12 cellular contexts compared by ENCODE assay signal in genomic region chr1:94721240-94721639, GRCh38.
DNase-seq lines count a peak whose midpoint lies in the region; ATAC-seq, FAIRE-seq and TF ChIP-seq lines count a peak whose summit lies in the region.
"Had no signal": no experiment of that assay in that cellular context is flagged by ENCODE, and none has a peak within 500 bp of the region (broad histone marks: within the 10 kb centered on the region; RNA-seq: fewer than 3 reads in every experiment).

No MANE protein-coding gene starts in this region.

- DNase-seq in MV-4-11 (lab: John Stamatoyannopoulos, UW): peak; percentile 93
- no peak for DNase-seq in mucosa of descending colon
- no peak for DNase-seq in DMS79 (lab: John Stamatoyannopoulos, UW)
- no peak for DNase-seq in NCI-H1092 (lab: John Stamatoyannopoulos, UW)
- no peak for DNase-seq in small intestine
- DNase-seq: activated naive CD4-positive, alpha-beta T cell treated with anti-CD3 and anti-CD28 coated beads, Interleukin-2, amount 50 U/mL, for 16 hours; effector CD4-positive, alpha-beta T cell; NCI-H1092 treated with DMSO at 0.1 percent for 48 hours; SW 1271 had no signal

- no peaks in the 10 kb centered on the region for H3K9me3 ChIP-seq in mucosa of descending colon
- no peaks in the 10 kb centered on the region for H3K9me3 ChIP-seq in small intestine (ENCODE audit: control insufficient read depth, low read depth)

- H3K36me3 ChIP-seq in mucosa of descending colon (ENCODE audit: low read depth): no peaks in the 10 kb centered on the region
- H3K36me3 ChIP-seq in small intestine (ENCODE audit: control insufficient read depth in 2 of 2, insufficient read depth in 2 of 2, low read length in 2 of 2): no peaks in the 10 kb centered on the region

- H3K27ac ChIP-seq in small intestine (ENCODE audit: low read depth in 1 of 2, low read length in 1 of 2): no peak overlapping the region

- H3K4me3 ChIP-seq in mucosa of descending colon (no peak overlapping the region), small intestine (ENCODE audit: low read depth in 1 of 2, low read length in 2 of 2) (no peak overlapping the region)

- no peak for TF ChIP-seq CTCF in mucosa of descending colon (IDR thresholded peaks at IDR 0.05)

- 67 to 90% (median 80%) methylated on average over 7 of the region's 7 CpGs for WGBS in small intestine, 3 donors

- no peaks in the 10 kb centered on the region for H3K4me1 ChIP-seq in mucosa of descending colon (ENCODE audit: low read depth)
- peaks cover 0 to 4% of the 10 kb centered on the region in 2 donors for H3K4me1 ChIP-seq in small intestine (ENCODE audit: control insufficient read depth in 2 of 2, insufficient read depth in 1 of 2, low read depth in 1 of 2, low read length in 1 of 2)

- no peaks in the 10 kb centered on the region for H3K27me3 ChIP-seq in small intestine (ENCODE audit: control insufficient read depth in 2 of 2, insufficient read depth in 2 of 2, low read length in 2 of 2)

- intact Hi-C loops in mucosa of descending colon (cut with DNase I, micrococcal nuclease): no loop called here

- FAIRE-seq in small intestine (lab: Jason Lieb, UNC): no peak

- ATAC-seq in GM18511 (IDR thresholded peaks at IDR 0.05; ENCODE audit: unreplicated experiment) (peak; percentile 55), HG02588 (IDR thresholded peaks at IDR 0.05; ENCODE audit: unreplicated experiment) (peak; percentile 53), mucosa of descending colon (peak; percentile 63), HG03469 (IDR thresholded peaks at IDR 0.05; ENCODE audit: unreplicated experiment) (no peak)
